8 cellular contexts compared by ENCODE assay signal in the genomic region with DNA sequence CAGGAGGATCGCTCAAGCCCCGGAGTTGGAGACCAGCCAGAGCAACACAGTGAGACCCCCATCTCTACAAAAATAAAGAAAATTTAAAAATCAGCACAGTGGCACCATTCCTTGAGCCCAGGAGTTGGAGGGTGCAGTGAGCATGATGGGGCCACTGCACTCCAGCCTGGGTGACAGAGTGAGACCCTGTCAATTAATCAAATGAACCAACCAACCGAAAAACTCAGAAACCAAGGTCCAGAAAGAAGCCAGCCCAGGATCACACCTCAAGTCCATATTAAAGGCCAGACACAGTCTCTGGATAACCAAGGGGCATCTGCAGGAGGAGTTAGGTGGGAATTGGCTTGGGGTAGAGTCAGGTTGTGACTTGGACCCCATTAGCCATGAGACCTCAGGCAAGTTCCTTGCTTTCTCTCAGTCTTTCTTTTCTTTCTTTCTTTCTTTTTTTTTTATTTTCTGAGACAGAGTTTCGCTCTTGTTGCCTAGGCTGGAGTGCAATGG.
DNase-seq lines count a peak whose midpoint lies in the region; ATAC-seq and FAIRE-seq lines count a peak whose summit lies in the region.

No MANE protein-coding gene starts in this region.

- no peaks in the 10 kb centered on the region for H3K9me3 ChIP-seq in iPS-15b (ENCODE audit: control insufficient read depth, insufficient read depth, low read length)

- peak overlapping the region; percentile 76 for H3K9ac ChIP-seq in iPS-15b (ENCODE audit: low read depth, low read length)

- H3K27me3 Mint-ChIP-seq in activated naive CD8-positive, alpha-beta T cell = no peaks in the 10 kb centered on the region
- no peaks in the 10 kb centered on the region for H3K27me3 Mint-ChIP-seq in stimulated activated naive B cell treated with anti-CD40 and anti-IgM and Interleukin-4, amounts not matched to agents 10 μg/mL and 1 μg/mL and 100 μg/mL, for 72 hours

- no peaks in the 10 kb centered on the region for H3K27me3 ChIP-seq in iPS-15b (ENCODE audit: control insufficient read depth, insufficient read depth, low read length)

- peaks cover 2% of the 10 kb centered on the region for H3K4me1 ChIP-seq in iPS-15b (ENCODE audit: control insufficient read depth, insufficient read depth, low read length)

- FAIRE-seq in urothelium cell line (lab: Jason Lieb, UNC) = no peak

- H3K36me3 ChIP-seq in iPS-15b (ENCODE audit: control insufficient read depth, insufficient read depth, low read length) = no peaks in the 10 kb centered on the region

- H3K4me3 Mint-ChIP-seq in activated naive CD8-positive, alpha-beta T cell = peak overlapping the region; percentile 89
- peak overlapping the region; percentile 93 to 99 for H3K4me3 Mint-ChIP-seq in stimulated activated naive B cell treated with anti-CD40 and anti-IgM and Interleukin-4, amounts not matched to agents 10 μg/mL and 1 μg/mL and 100 μg/mL, for 72 hours

- peak overlapping the region; percentile 93 for H3K4me3 ChIP-seq in iPS-15b (ENCODE audit: low read depth, low read length)

- H3K4me1 Mint-ChIP-seq in activated naive CD8-positive, alpha-beta T cell (ENCODE audit: low read depth) = peaks cover 19% of the 10 kb centered on the region
- peaks cover 23 to 38% of the 10 kb centered on the region in 2 donors for H3K4me1 Mint-ChIP-seq in stimulated activated naive B cell treated with anti-CD40 and anti-IgM and Interleukin-4, amounts not matched to agents 10 μg/mL and 1 μg/mL and 100 μg/mL, for 72 hours

- H3K36me3 Mint-ChIP-seq in activated naive CD8-positive, alpha-beta T cell = no peaks in the 10 kb centered on the region
- H3K36me3 Mint-ChIP-seq in stimulated activated naive B cell treated with anti-CD40 and anti-IgM and Interleukin-4, amounts not matched to agents 10 μg/mL and 1 μg/mL and 100 μg/mL, for 72 hours = peaks cover 4 to 25% of the 10 kb centered on the region in 2 donors

- H3K27ac Mint-ChIP-seq in activated naive CD8-positive, alpha-beta T cell = peak overlapping the region; percentile 88
- H3K27ac Mint-ChIP-seq in stimulated activated naive B cell treated with anti-CD40 and anti-IgM and Interleukin-4, amounts not matched to agents 10 μg/mL and 1 μg/mL and 100 μg/mL, for 72 hours = peak overlapping the region; percentile 98

- H3K9me3 Mint-ChIP-seq in activated naive CD8-positive, alpha-beta T cell (ENCODE audit: low read depth) = no peaks in the 10 kb centered on the region
- H3K9me3 Mint-ChIP-seq in stimulated activated naive B cell treated with anti-CD40 and anti-IgM and Interleukin-4, amounts not matched to agents 10 μg/mL and 1 μg/mL and 100 μg/mL, for 72 hours = no peaks in the 10 kb centered on the region

- no peak for DNase-seq in stimulated activated naive B cell treated with anti-CD40 and anti-IgM and Interleukin-4, amounts not matched to agents 10 μg/mL and 1 μg/mL and 100 μg/mL, for 72 hours
- DNase-seq in urothelium cell line (ENCODE audit: low spot score) (no peak), NCI-H1417 treated with DMSO at 0.1 percent for 48 hours (lab: John Stamatoyannopoulos, UW) (no peak)

- peak; percentile 11 for ATAC-seq in HG03354 (IDR thresholded peaks at IDR 0.05; ENCODE audit: poor library complexity, severe bottlenecking, unreplicated experiment)
- ATAC-seq in stimulated activated naive B cell treated with anti-CD40 and anti-IgM and Interleukin-4, amounts not matched to agents 10 μg/mL and 1 μg/mL and 100 μg/mL, for 72 hours (replicated peaks) = peak; percentile 18 to 20
- ATAC-seq in HG03442 (IDR thresholded peaks at IDR 0.05; ENCODE audit: unreplicated experiment) = no peak
- no peak for ATAC-seq in HG03432 (IDR thresholded peaks at IDR 0.05; ENCODE audit: unreplicated experiment)

Comparison
In these comparisons a context has a peak if more than half of its experiments do, and no peak if none do; other contexts are left out.
1. ATAC-seq: peak in HG03354 (single experiment) and stimulated activated naive B cell treated with anti-CD40 and anti-IgM and Interleukin-4, amounts not matched to agents 10 μg/mL and 1 μg/mL and 100 μg/mL, for 72 hours (2 of 2); none in HG03442 (single experiment) and HG03432 (single experiment).